Comparison of ENCODE assay signal across 8 cellular contexts in the genomic region with DNA sequence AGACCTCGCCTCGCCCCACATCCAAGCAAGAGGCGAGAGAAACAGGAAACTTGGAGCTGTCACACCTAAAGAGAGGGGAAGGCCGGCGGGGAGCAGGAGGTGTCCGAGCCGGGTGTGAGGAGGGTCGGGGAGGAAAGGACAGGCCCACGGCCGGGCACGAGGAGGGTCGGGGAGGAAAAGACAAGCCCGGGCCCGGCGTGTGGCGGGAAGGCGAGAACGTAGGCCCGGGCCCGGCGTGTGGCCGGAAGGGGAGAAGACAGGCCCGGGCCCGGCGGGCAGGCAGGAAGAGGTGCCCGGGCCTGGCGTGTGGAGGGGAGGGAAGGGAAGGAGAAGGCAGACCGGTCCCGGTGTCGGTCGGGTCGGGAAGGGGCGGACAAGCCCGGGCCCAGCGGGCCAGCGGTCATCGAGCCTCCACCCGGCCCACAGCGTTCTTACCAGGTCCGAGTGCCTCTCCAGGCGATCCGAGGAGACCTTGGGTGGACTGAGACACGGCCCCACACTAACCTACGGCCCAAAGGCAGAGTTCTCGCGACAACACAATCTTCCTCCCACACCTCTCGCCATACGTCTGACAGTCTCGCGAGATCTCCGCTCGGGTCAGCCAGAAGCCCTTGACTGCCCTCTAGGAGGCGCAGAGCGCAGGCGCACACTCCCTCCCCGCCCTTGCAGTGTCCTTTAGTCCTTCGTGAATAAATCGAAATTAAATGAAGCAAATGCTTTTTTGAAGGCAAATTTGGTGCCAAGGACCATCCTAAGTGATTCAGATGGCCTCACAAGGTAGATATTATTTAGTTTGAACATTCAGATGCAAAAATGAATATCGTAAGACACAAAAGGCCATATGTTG. TPM values are rescaled to one million over a fixed set of nuclear protein-coding genes. Genes with fewer than 3 reads are reported as not detected.
DNase-seq lines count a peak whose midpoint lies in the region; ATAC-seq and TF ChIP-seq lines count a peak whose summit lies in the region.

Gene NCOA4 (minus strand): TSS at position 533 of the 847 bp plus-strand sequence. CDS start 13,943 bp downstream, outside the sequence.

- H3K4me1 Mint-ChIP-seq in activated naive CD8-positive, alpha-beta T cell (ENCODE audit: low read depth) = peaks cover 48% of the 10 kb centered on the region

- TF ChIP-seq POLR2A in GM10847 (IDR thresholded peaks at IDR 0.05; ENCODE audit: extremely low read depth, insufficient read length) (peak; percentile 86), ovary (IDR thresholded peaks at IDR 0.05) (peak; percentile 37), thyroid gland (IDR thresholded peaks at IDR 0.05) (peak; percentile 22 to 86)

- intact Hi-C loops in head of caudate nucleus (cut with DNase I) (loop anchor here (10.0 kb wide), 1 partner anchor 56 kb away; the partner anchor contains the start of gene TIMM23), ovary (cut with DNase I) (no loop called here), thyroid gland (cut with DNase I) (no loop called here)

- H3K27ac ChIP-seq in ovary = peak within 1 kb of the TSS; percentile 54 to 79
- H3K27ac ChIP-seq in thyroid gland = peak within 1 kb of the TSS; percentile 86 to 92 (median 91)

- H3K4me1 ChIP-seq in ovary (ENCODE audit: insufficient read depth) (peaks cover 9% of the 10 kb centered on the region), thyroid gland (peaks cover 38 to 40% of the 10 kb centered on the region in 2 donors)

- no peaks in the 10 kb centered on the region for H3K9me3 Mint-ChIP-seq in activated naive CD8-positive, alpha-beta T cell (ENCODE audit: low read depth)

- no peaks in the 10 kb centered on the region for H3K27me3 Mint-ChIP-seq in activated naive CD8-positive, alpha-beta T cell

- no peaks in the 10 kb centered on the region for H3K36me3 Mint-ChIP-seq in activated naive CD8-positive, alpha-beta T cell

- TF ChIP-seq CTCF in ovary (IDR thresholded peaks at IDR 0.05) (peak; percentile 74 to 82 (median 80)), thyroid gland (IDR thresholded peaks at IDR 0.05) (peak in 5 of 6 experiments; percentile 24 to 59 (median 48))

- peak; percentile 98 for ATAC-seq in HG02610 (IDR thresholded peaks at IDR 0.05; ENCODE audit: unreplicated experiment)

- H3K27me3 ChIP-seq in ovary (no peaks in the 10 kb centered on the region), thyroid gland (no peaks in the 10 kb centered on the region)

- peak within 1 kb of the TSS; percentile 97 for H3K27ac Mint-ChIP-seq in activated naive CD8-positive, alpha-beta T cell

- no peaks in the 10 kb centered on the region for H3K36me3 ChIP-seq in ovary
- no peaks in the 10 kb centered on the region for H3K36me3 ChIP-seq in thyroid gland

- peak; percentile 94 for DNase-seq in NCI-H1092 (lab: John Stamatoyannopoulos, UW)
- peak; percentile 93 for DNase-seq in SKM-1 (lab: John Stamatoyannopoulos, UW; ENCODE audit: unreplicated experiment)
- DNase-seq in head of caudate nucleus = peak; percentile 92 to 99 (median 97)
- peak; percentile 96 to 99 (median 98) for DNase-seq in ovary
- peak; percentile 98 to 99 for DNase-seq in thyroid gland

- WGBS in ovary, 3 donors = 0 to 1% (median 1%) methylated on average over 58 to 59 of the region's 59 CpGs
- WGBS in thyroid gland, 2 donors = 1 to 2% methylated on average over 40 to 52 of the region's 59 CpGs

- H3K4me3 Mint-ChIP-seq in activated naive CD8-positive, alpha-beta T cell = peak within 1 kb of the TSS; percentile 99

- TF ChIP-seq EP300 in ovary (IDR thresholded peaks at IDR 0.05) = no peak

- H3K4me3 ChIP-seq in ovary (peak within 1 kb of the TSS; percentile 91), thyroid gland (replicated peaks in 1 of 3) (peak within 1 kb of the TSS; percentile 70 to 86 (median 77))

- H3K9me3 ChIP-seq in ovary (no peaks in the 10 kb centered on the region), thyroid gland (no peaks in the 10 kb centered on the region)

RNA-seq across cellular contexts. Expression of gene NCOA4, which starts in this region (rescaled TPM):
- 100 to 1,000 TPM in 2 of 7 donors, 10 to 100 TPM in 5; 68.6 to 107 (median 89.4) TPM for total RNA-seq in ovary
- 100 to 1,000 TPM in 1 of 2 donors, 10 to 100 TPM in 1; 52.8 to 172 TPM for polyA plus RNA-seq in ovary
- 100 to 1,000 TPM; 140 to 189 (median 160) TPM for total RNA-seq in thyroid gland

Comparison
In these comparisons a context has a peak if more than half of its experiments do, and no peak if none do; other contexts are left out.
1. Peak in every context shown above with its lines: DNase-seq, ATAC-seq, H3K4me3 ChIP-seq and H3K27ac ChIP-seq.